Comparison of ENCODE assay signal across 16 cellular contexts in genomic region chr3:183664913-183665381, GRCh38. TPM values are rescaled to one million over a fixed set of nuclear protein-coding genes. Genes with fewer than 3 reads are reported as not detected.
DNase-seq lines count a peak whose midpoint lies in the region; ATAC-seq, FAIRE-seq and TF ChIP-seq lines count a peak whose summit lies in the region.
"Had no signal": no experiment of that assay in that cellular context is flagged by ENCODE, and none has a peak within 500 bp of the region (broad histone marks: within the 10 kb centered on the region; RNA-seq: fewer than 3 reads in every experiment).

No MANE protein-coding gene starts in this region.

- FAIRE-seq in keratinocyte (lab: Jason Lieb, UNC), result peak; percentile 67
- FAIRE-seq: GM12891 had no signal

- dilution Hi-C loops in IMR-90 (cut with HindIII; ENCODE audit: low sequenced_read_pairs, unreplicated experiment), result no loop called here
- dilution Hi-C loops in keratinocyte (cut with MboI; ENCODE audit: extremely low pct_ligation_motif_present, low sequenced_read_pairs), result no loop called here

- H3K4me2 ChIP-seq in IMR-90 (ENCODE audit: low read depth, low read length) (peak overlapping the region; percentile 54; the same call in 1 of the 2 replicates), keratinocyte (ENCODE audit: control insufficient read depth, extremely low read depth, insufficient read depth, low read depth, low read length) (no peak overlapping the region)
- H3K4me2 ChIP-seq: KMS-11 had no signal

- H3K4me1 ChIP-seq in IMR-90 (ENCODE audit: control insufficient read depth, insufficient read depth, low read length) (no peaks in the 10 kb centered on the region; the same call in 1 of the 2 replicates), keratinocyte (ENCODE audit: control insufficient read depth, extremely low read depth, insufficient read depth, low read length) (no peaks in the 10 kb centered on the region), vagina (no peaks in the 10 kb centered on the region)

- H3K9me1 ChIP-seq in IMR-90 (ENCODE audit: insufficient read depth, low read length), result peaks cover 5% of the 10 kb centered on the region; the same call in 1 of the 2 replicates
- no peaks in the 10 kb centered on the region for H3K9me1 ChIP-seq in keratinocyte (ENCODE audit: control insufficient read depth, extremely low read depth, insufficient read depth, low read length)

- H4K91ac ChIP-seq in IMR-90 (ENCODE audit: insufficient read depth, low read depth, low read length), result no peak overlapping the region

- H2AK9ac ChIP-seq in IMR-90 (replicated peaks; ENCODE audit: low read depth, low read length, poor library complexity), result no peak overlapping the region

- H3K36me3 ChIP-seq in IMR-90 (ENCODE audit: control insufficient read depth, insufficient read depth, low read length), result peaks cover 24% of the 10 kb centered on the region
- H3K36me3 ChIP-seq in keratinocyte (ENCODE audit: control insufficient read depth in 2 of 2, extremely low read depth in 1 of 2, insufficient read depth in 2 of 2, low read length in 2 of 2), result no peaks in the 10 kb centered on the region
- H3K36me3 ChIP-seq in vagina, result peaks cover 0 to 51% of the 10 kb centered on the region in 2 donors

- CTCF ChIA-PET in IMR-90 (lab: Yijun Ruan, JAX), result interaction anchor here (0.6 kb wide), 1 partner anchor 693 kb away, joined by 3 read pairs; no protein-coding TSS in a partner anchor

- H2BK20ac ChIP-seq in IMR-90 (ENCODE audit: low read depth, low read length), result peak overlapping the region; percentile 45; the same call in 1 of the 2 replicates

- no TSS peak for BruUV-seq in IMR-90 (replicated peaks; lab: Mats Ljungman, UMichigan)

- H3K27me3 ChIP-seq in IMR-90 (ENCODE audit: control insufficient read depth, insufficient read depth, low read length), result no peaks in the 10 kb centered on the region
- H3K27me3 ChIP-seq in keratinocyte (ENCODE audit: control insufficient read depth, extremely low read depth, insufficient read depth, low read length), result no peaks in the 10 kb centered on the region
- H3K27me3 ChIP-seq in vagina, result no peaks in the 10 kb centered on the region
- H3K27me3 ChIP-seq: adrenal gland had no signal

- TF ChIP-seq POLR2A in IMR-90 (IDR thresholded peaks at IDR 0.05; ENCODE audit: low read depth, low read length) (no peak), vagina (IDR thresholded peaks at IDR 0.05) (no peak)

- peak overlapping the region; percentile 35; the same call in 1 of the 2 replicates for H2BK120ac ChIP-seq in IMR-90 (ENCODE audit: low read depth, low read length)

- H3K23ac ChIP-seq in IMR-90 (ENCODE audit: low read depth, low read length), result peak overlapping the region; percentile 44; the same call in 1 of the 2 replicates

- no peak overlapping the region for H2AFZ ChIP-seq in IMR-90 (replicated peaks; ENCODE audit: low read length, poor library complexity)
- peak overlapping the region; percentile 32 for H2AFZ ChIP-seq in keratinocyte (ENCODE audit: control insufficient read depth, low read length)

- peak overlapping the region; percentile 61 for H2BK5ac ChIP-seq in IMR-90 (ENCODE audit: low read depth, low read length, poor library complexity, severe bottlenecking)

- POLR2A ChIA-PET in IMR-90 (lab: Charles Lee; ENCODE audit: unreplicated experiment), result no interaction called here

- H3K9ac ChIP-seq in IMR-90 (ENCODE audit: low read depth, low read length) (no peak overlapping the region), keratinocyte (ENCODE audit: control insufficient read depth, extremely low read depth, insufficient read depth, low read length) (no peak overlapping the region)
- H3K9ac ChIP-seq: KMS-11 had no signal

- ATAC-seq in IMR-90 (ENCODE audit: low read depth) (peak; percentile 96), GM21367 (IDR thresholded peaks at IDR 0.05; ENCODE audit: unreplicated experiment) (no peak)
- ATAC-seq: stimulated activated naive CD8-positive, alpha-beta T cell treated with anti-CD3 and anti-CD28 coated beads, Interleukin-15, amount 100 ng/mL, for 72 hours had no signal

- H3K56ac ChIP-seq in IMR-90 (ENCODE audit: extremely low read depth, insufficient read depth, low read length), result no peak overlapping the region

- H3K9me3 ChIP-seq in IMR-90 (ENCODE audit: control insufficient read depth, insufficient read depth, low read length), result no peaks in the 10 kb centered on the region; the same call in 1 of the 2 replicates
- no peaks in the 10 kb centered on the region for H3K9me3 ChIP-seq in keratinocyte (ENCODE audit: control insufficient read depth, low read depth, low read length)
- no peaks in the 10 kb centered on the region for H3K9me3 ChIP-seq in vagina
- H3K9me3 ChIP-seq: adrenal gland had no signal

- peak overlapping the region in 1 of 2 experiments; percentile 72; a peak in 1 of 4 replicates for H4K8ac ChIP-seq in IMR-90 (ENCODE audit: low read depth in 2 of 2, low read length in 2 of 2)

- no peak for TF ChIP-seq CTCF in IMR-90 (conservative IDR thresholded peaks at IDR 0.05; ENCODE audit: low read depth, low read length)
- TF ChIP-seq CTCF in keratinocyte (optimal IDR thresholded peaks at IDR 0.05 in 1 of 3, IDR thresholded peaks at IDR 0.05 in 1 of 3, conservative IDR thresholded peaks at IDR 0.05 in 1 of 3; ENCODE audit: extremely low read depth in 1 of 3, insufficient read depth in 2 of 3, low read length in 3 of 3), result no peak
- TF ChIP-seq CTCF in vagina (IDR thresholded peaks at IDR 0.05), result no peak

- H3K27ac ChIP-seq in IMR-90 (ENCODE audit: insufficient read depth, low read length) (no peak overlapping the region), keratinocyte (ENCODE audit: control insufficient read depth, insufficient read depth, low read length) (no peak overlapping the region), vagina (no peak overlapping the region)
- H3K27ac ChIP-seq: adrenal gland, KMS-11 had no signal

- no peak overlapping the region for H3K4me3 ChIP-seq in IMR-90 (ENCODE audit: insufficient read depth, low read depth, low read length)
- no peak overlapping the region for H3K4me3 ChIP-seq in keratinocyte (ENCODE audit: control insufficient read depth in 2 of 3, extremely low read depth in 1 of 3, insufficient read depth in 2 of 3, low read depth in 1 of 3, low read length in 3 of 3)
- no peak overlapping the region for H3K4me3 ChIP-seq in vagina
- H3K4me3 ChIP-seq: adrenal gland had no signal

- no peak overlapping the region for H2AK5ac ChIP-seq in IMR-90 (ENCODE audit: low read depth, low read length)

- WGBS in IMR-90 (ENCODE audit: extremely low coverage in 2 of 2, insufficient read length in 1 of 2), 2 experiments, result no CpG with 5 or more reads among the region's 3 CpGs

- H3K4ac ChIP-seq in IMR-90 (ENCODE audit: low read depth, low read length), result no peak overlapping the region

- no peaks in the 10 kb centered on the region for H3K79me1 ChIP-seq in IMR-90 (ENCODE audit: low read depth in 1 of 2, low read length in 2 of 2)

- DNase-seq in AG08395 (ENCODE audit: low spot score) (peak; percentile 83), IMR-90 (peak; percentile 96), brain pericyte (ENCODE audit: low read depth, low spot score) (peak; percentile 33), keratinocyte (ENCODE audit: low read depth, low spot score) (no peak), vagina (ENCODE audit: extremely low spot score in 2 of 2) (no peak), NCI-H526 treated with DMSO at 0.1 percent for 48 hours (lab: John Stamatoyannopoulos, UW) (no peak), NCI-H1694 treated with DMSO at 0.1 percent for 48 hours (lab: John Stamatoyannopoulos, UW) (no peak)
- DNase-seq: activated CD4-positive, alpha-beta memory T cell treated with anti-CD3 and anti-CD28 coated beads, Interleukin-2, amount 10 ng/mL, durations not matched to agents 7 days and 5 days; adrenal gland; C1 segment of cervical spinal cord; head of caudate nucleus; NCI-H526; stimulated activated naive CD8-positive, alpha-beta T cell treated with anti-CD3 and anti-CD28 coated beads, Interleukin-15, amount 100 ng/mL, for 72 hours had no signal

- no peak for TF ChIP-seq RAD21 in IMR-90 (IDR thresholded peaks at IDR 0.05; ENCODE audit: low read length)

- H4K20me1 ChIP-seq in IMR-90 (ENCODE audit: insufficient read depth, low read length) (0 out of 2 replicates have a peak, but pooled peaks cover 2% of the 10 kb centered on the region), keratinocyte (ENCODE audit: control insufficient read depth, extremely low read depth, insufficient read depth, low read length) (no peaks in the 10 kb centered on the region)

- peak overlapping the region; percentile 79; the same call in 1 of the 2 replicates for H3K18ac ChIP-seq in IMR-90 (ENCODE audit: low read depth, low read length)

- peak overlapping the region; percentile 60; the same call in 1 of the 2 replicates for H4K5ac ChIP-seq in IMR-90 (ENCODE audit: low read depth, low read length)

- in situ Hi-C loops in IMR-90 (cut with MboI; ENCODE audit: low sequenced_read_pairs), result no loop called here

- no peaks in the 10 kb centered on the region for H3K79me2 ChIP-seq in keratinocyte (ENCODE audit: control insufficient read depth, insufficient read depth, low read length)

- no peak overlapping the region for H3K14ac ChIP-seq in IMR-90 (replicated peaks; ENCODE audit: low read depth, low read length)

- no peak overlapping the region for H2BK15ac ChIP-seq in IMR-90 (ENCODE audit: low read depth, low read length)

- intact Hi-C loops in IMR-90 (cut with micrococcal nuclease), result loop anchor here (2.0 kb wide), 1 partner anchor 34 kb away; no protein-coding TSS in a partner anchor
- intact Hi-C loops in vagina (cut with DNase I), result no loop called here

RNA-seq across cellular contexts. Expression of gene KLHL24, which starts 29.5 kb away (rescaled TPM):
- total RNA-seq in IMR-90 (2012; rRNA removed), result 25.6 and 28.3 TPM in 2 replicates
- 3.3 and 5.7 TPM in 2 replicates for polyA plus RNA-seq in IMR-90 (2012; rRNA removed)
- 3.6 and 7.5 TPM in 2 replicates for polyA plus RNA-seq in IMR-90 (2012; cell fraction: cytosol; rRNA removed)
- 2.7 and 15.2 TPM in 2 replicates for polyA plus RNA-seq in IMR-90 (2012; cell fraction: nucleus; rRNA removed; ENCODE audit: low replicate concordance)
- 7.7 to 15.6 TPM (median 12.0 TPM) in 3 replicates for polyA plus RNA-seq in keratinocyte
- 18.1 TPM for polyA plus RNA-seq in keratinocyte (2011; ENCODE audit: low read depth)
- 6.2 and 13.7 TPM in 2 replicates for polyA plus RNA-seq in keratinocyte (2011; cell fraction: cytosol; rRNA removed)
- 18.5 and 24.5 TPM in 2 replicates for polyA plus RNA-seq in keratinocyte (2011; cell fraction: nucleus; rRNA removed)
- 3.8 and 20.5 TPM in 2 replicates for polyA plus RNA-seq in keratinocyte (2012; ENCODE audit: low replicate concordance)
- 4.2 to 43.2 TPM (median 39.2 TPM) in 3 replicates for polyA minus RNA-seq in keratinocyte
- 19.2 TPM for polyA minus RNA-seq in keratinocyte (2011; cell fraction: cytosol; rRNA and poly(A)+ RNA removed)
- 28.5 and 37.5 TPM in 2 replicates for polyA minus RNA-seq in keratinocyte (2011; cell fraction: nucleus; rRNA and poly(A)+ RNA removed)
- total RNA-seq in vagina, result 53.5 TPM

RNA-seq across cellular contexts. Expression of gene YEATS2, which starts 32.6 kb away (rescaled TPM):
- 43.0 and 45.0 TPM in 2 replicates for total RNA-seq in IMR-90 (2012; rRNA removed)
- polyA plus RNA-seq in IMR-90 (2012; rRNA removed), result 30.1 and 32.0 TPM in 2 replicates
- 15.6 and 18.5 TPM in 2 replicates for polyA plus RNA-seq in IMR-90 (2012; cell fraction: cytosol; rRNA removed)
- 45.8 and 75.8 TPM in 2 replicates for polyA plus RNA-seq in IMR-90 (2012; cell fraction: nucleus; rRNA removed; ENCODE audit: low replicate concordance)
- 20.9 to 21.7 TPM (median 21.2 TPM) in 3 replicates for polyA plus RNA-seq in keratinocyte
- 12.1 TPM for polyA plus RNA-seq in keratinocyte (2011; ENCODE audit: low read depth)
- 16.6 and 18.9 TPM in 2 replicates for polyA plus RNA-seq in keratinocyte (2011; cell fraction: cytosol; rRNA removed)
- polyA plus RNA-seq in keratinocyte (2011; cell fraction: nucleus; rRNA removed), result 44.0 and 44.7 TPM in 2 replicates
- polyA plus RNA-seq in keratinocyte (2012; ENCODE audit: low replicate concordance), result 8.2 and 15.4 TPM in 2 replicates
- 25.5 to 44.2 TPM (median 38.8 TPM) in 3 replicates for polyA minus RNA-seq in keratinocyte
- 21.3 TPM for polyA minus RNA-seq in keratinocyte (2011; cell fraction: cytosol; rRNA and poly(A)+ RNA removed)
- polyA minus RNA-seq in keratinocyte (2011; cell fraction: nucleus; rRNA and poly(A)+ RNA removed), result 34.0 and 54.1 TPM in 2 replicates
- 23.8 TPM for total RNA-seq in vagina

Comparison
In these comparisons a context has a peak if more than half of its experiments do, and no peak if none do; other contexts are left out.
1. DNase-seq: peak in AG08395 (single experiment), IMR-90 (single experiment) and brain pericyte (single experiment); none in keratinocyte (single experiment), vagina (0 of 2), NCI-H526 treated with DMSO at 0.1 percent for 48 hours (single experiment) and NCI-H1694 treated with DMSO at 0.1 percent for 48 hours (single experiment).